Comparison of ENCODE assay signal across 14 cellular contexts in genomic region chr7:142579946-142580345, GRCh38.
DNase-seq lines count a peak whose midpoint lies in the region; ATAC-seq lines count a peak whose summit lies in the region.
"Had no signal": no experiment of that assay in that cellular context is flagged by ENCODE, and none has a peak within 500 bp of the region (broad histone marks: within the 10 kb centered on the region; RNA-seq: fewer than 3 reads in every experiment).

No MANE protein-coding gene starts in this region.

- no peaks in the 10 kb centered on the region for H3K27me3 Mint-ChIP-seq in activated T-helper 17 cell treated with anti-CD3 and anti-CD28 coated beads, Interleukin-2, amount 50 U/mL, for 72 hours
- H3K27me3 Mint-ChIP-seq: B cell had no signal

- ATAC-seq in GM19452 (IDR thresholded peaks at IDR 0.05; ENCODE audit: unreplicated experiment) (peak; percentile 33), HG03139 (IDR thresholded peaks at IDR 0.05; ENCODE audit: unreplicated experiment) (peak; percentile 41), GM19035 (IDR thresholded peaks at IDR 0.05; ENCODE audit: unreplicated experiment) (no peak)
- ATAC-seq in activated T-helper 17 cell treated with anti-CD3 and anti-CD28 coated beads, Interleukin-2, amount 50 U/mL, for 72 hours (replicated peaks), result no peak
- ATAC-seq: Panc1 had no signal

- peaks cover 17% of the 10 kb centered on the region for H3K4me1 Mint-ChIP-seq in activated T-helper 17 cell treated with anti-CD3 and anti-CD28 coated beads, Interleukin-2, amount 50 U/mL, for 72 hours

- DNase-seq in stimulated activated CD4-positive, alpha-beta T cell treated with anti-CD3 and anti-CD28 coated beads, Interleukin-2, amount 100 ng/mL, for 24 hours, result no peak
- DNase-seq in DMS53 treated with DMSO at 0.1 percent for 48 hours (lab: John Stamatoyannopoulos, UW; ENCODE audit: unreplicated experiment) (no peak), SK-N-DZ (ENCODE audit: low spot score) (no peak)
- DNase-seq: central memory CD4-positive, alpha-beta T cell; DMS79; NCI-H2029 treated with DMSO at 0.1 percent for 48 hours; uterus had no signal

- peak overlapping the region; percentile 67 for H3K4me3 Mint-ChIP-seq in activated T-helper 17 cell treated with anti-CD3 and anti-CD28 coated beads, Interleukin-2, amount 50 U/mL, for 72 hours
- H3K4me3 Mint-ChIP-seq: B cell had no signal

- H3K4me3 ChIP-seq in GM08714 (ENCODE audit: low read length), result peak overlapping the region; percentile 5; the same call in 1 of the 2 replicates
- H3K4me3 ChIP-seq: uterus had no signal

- peak overlapping the region; percentile 48 for H3K27ac Mint-ChIP-seq in activated T-helper 17 cell treated with anti-CD3 and anti-CD28 coated beads, Interleukin-2, amount 50 U/mL, for 72 hours
- H3K27ac Mint-ChIP-seq: B cell had no signal

- no peaks in the 10 kb centered on the region for H3K9me3 Mint-ChIP-seq in activated T-helper 17 cell treated with anti-CD3 and anti-CD28 coated beads, Interleukin-2, amount 50 U/mL, for 72 hours

- H3K36me3 Mint-ChIP-seq in activated T-helper 17 cell treated with anti-CD3 and anti-CD28 coated beads, Interleukin-2, amount 50 U/mL, for 72 hours (ENCODE audit: low read depth), result no peaks in the 10 kb centered on the region

Comparison
In these comparisons a context has a peak if more than half of its experiments do, and no peak if none do; other contexts are left out.
1. ATAC-seq: peak in GM19452 (single experiment) and HG03139 (single experiment); none in activated T-helper 17 cell treated with anti-CD3 and anti-CD28 coated beads, Interleukin-2, amount 50 U/mL, for 72 hours (single experiment) and GM19035 (single experiment).